9 cellular contexts compared by ENCODE assay signal in the genomic region with DNA sequence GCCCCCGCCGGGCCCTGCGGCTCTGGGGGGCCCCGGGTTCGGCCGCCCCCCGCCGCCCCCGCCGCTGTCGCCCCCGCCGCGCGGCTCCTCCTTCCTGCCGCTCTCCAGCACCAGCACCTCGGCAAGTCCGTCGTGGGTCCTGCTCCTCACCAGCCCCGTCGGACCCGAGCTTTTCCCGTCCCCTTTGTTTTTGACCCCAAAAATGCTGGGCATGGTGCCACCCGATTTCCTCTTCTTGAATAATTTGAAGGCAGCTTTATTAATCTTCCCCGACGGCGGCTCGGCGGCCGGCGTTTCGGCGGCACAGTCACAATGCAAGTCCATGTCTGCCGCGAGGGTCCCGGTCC. TPM values are rescaled to one million over a fixed set of nuclear protein-coding genes. Genes with fewer than 3 reads are reported as not detected.
DNase-seq lines count a peak whose midpoint lies in the region; ATAC-seq and TF ChIP-seq lines count a peak whose summit lies in the region.
"Had no signal": no experiment of that assay in that cellular context is flagged by ENCODE, and none has a peak within 500 bp of the region (broad histone marks: within the 10 kb centered on the region; RNA-seq: fewer than 3 reads in every experiment).

No MANE protein-coding gene starts in this region.

- intact Hi-C loops in activated T-helper 2 cell treated with anti-CD3 and anti-CD28 coated beads, Interferon-gamma antibody, Interleukin-2, Interleukin-4, amounts not matched to agents 10 μg/mL and 5 μg/mL and 100 μg/mL, durations not matched to agents 14 hours and 24 hours and 36 hours (cut with micrococcal nuclease): no loop called here
- intact Hi-C loops in stomach (cut with DNase I; ENCODE audit: low total_unique reads): no loop called here

- H3K27ac ChIP-seq in stomach (no peak overlapping the region), SJCRH30 (no peak overlapping the region)

- TF ChIP-seq POLR2A in stomach (IDR thresholded peaks at IDR 0.05): no peak

- H3K9me3 ChIP-seq in stomach: no peaks in the 10 kb centered on the region
- no peaks in the 10 kb centered on the region for H3K9me3 ChIP-seq in SJCRH30 (replicated peaks)

- ATAC-seq in GM19023 (IDR thresholded peaks at IDR 0.05; ENCODE audit: unreplicated experiment): no peak
- ATAC-seq in GM21528 (IDR thresholded peaks at IDR 0.05; ENCODE audit: low FRiP score, unreplicated experiment): no peak

- no peaks in the 10 kb centered on the region for H3K9me3 Mint-ChIP-seq in T-helper 2 cell treated with Interferon-gamma antibody and Interleukin-4, amounts not matched to agents 5 μg/mL and 100 μg/mL, for 36 hours
- H3K9me3 Mint-ChIP-seq in activated T-helper 2 cell treated with anti-CD3 and anti-CD28 coated beads, Interferon-gamma antibody, Interleukin-2, Interleukin-4, amounts not matched to agents 10 μg/mL and 5 μg/mL and 100 μg/mL, durations not matched to agents 14 hours and 24 hours and 36 hours: no peaks in the 10 kb centered on the region

- no peak for TF ChIP-seq CTCF in stomach (IDR thresholded peaks at IDR 0.05)

- H3K4me1 ChIP-seq in stomach: peaks cover 9 to 21% (median 18%) of the 10 kb centered on the region in 4 donors
- H3K4me1 ChIP-seq in SJCRH30: no peaks in the 10 kb centered on the region

- H3K27me3 Mint-ChIP-seq in T-helper 2 cell treated with Interferon-gamma antibody and Interleukin-4, amounts not matched to agents 5 μg/mL and 100 μg/mL, for 36 hours (ENCODE audit: low read depth): peaks cover 65% of the 10 kb centered on the region
- peaks cover 70% of the 10 kb centered on the region for H3K27me3 Mint-ChIP-seq in activated T-helper 2 cell treated with anti-CD3 and anti-CD28 coated beads, Interferon-gamma antibody, Interleukin-2, Interleukin-4, amounts not matched to agents 10 μg/mL and 5 μg/mL and 100 μg/mL, durations not matched to agents 14 hours and 24 hours and 36 hours (ENCODE audit: low read depth)

- H3K36me3 ChIP-seq in stomach: no peaks in the 10 kb centered on the region
- H3K36me3 ChIP-seq in SJCRH30: no peaks in the 10 kb centered on the region

- peak overlapping the region; percentile 23 to 48 (median 40) for H3K4me3 ChIP-seq in stomach
- no peak overlapping the region for H3K4me3 ChIP-seq in SJCRH30

- peaks cover 30 to 77% (median 41%) of the 10 kb centered on the region in 3 donors for H3K27me3 ChIP-seq in stomach
- H3K27me3 ChIP-seq in SJCRH30: peaks cover 12% of the 10 kb centered on the region; the same call in 1 of the 2 replicates

- H3K36me3 Mint-ChIP-seq in T-helper 2 cell treated with Interferon-gamma antibody and Interleukin-4, amounts not matched to agents 5 μg/mL and 100 μg/mL, for 36 hours (ENCODE audit: low read depth): no peaks in the 10 kb centered on the region
- no peaks in the 10 kb centered on the region for H3K36me3 Mint-ChIP-seq in activated T-helper 2 cell treated with anti-CD3 and anti-CD28 coated beads, Interferon-gamma antibody, Interleukin-2, Interleukin-4, amounts not matched to agents 10 μg/mL and 5 μg/mL and 100 μg/mL, durations not matched to agents 14 hours and 24 hours and 36 hours (ENCODE audit: low read depth)

- DNase-seq in T-helper 2 cell treated with Interferon-gamma antibody and Interleukin-4, amounts not matched to agents 5 μg/mL and 100 μg/mL, for 36 hours (ENCODE audit: low spot score): no peak
- no peak for DNase-seq in T-helper 2 cell
- no peak for DNase-seq in activated T-helper 2 cell treated with anti-CD3 and anti-CD28 coated beads, Interferon-gamma antibody, Interleukin-2, Interleukin-4, amounts not matched to agents 10 μg/mL and 5 μg/mL and 100 μg/mL, durations not matched to agents 14 hours and 24 hours and 36 hours (ENCODE audit: low spot score)
- DNase-seq in iPS-NIHi11 (ENCODE audit: low spot score): peak; percentile 19
- DNase-seq in stomach: no peak
- DNase-seq in SJCRH30: no peak
- DNase-seq: activated effector memory CD4-positive, alpha-beta T cell treated with Interleukin-2 at 50 U/mL for 16 hours had no signal

- WGBS in stomach, 5 donors: 0 to 5% (median 2%) methylated on average over 2 to 36 of the region's 36 CpGs

- no peak for TF ChIP-seq EP300 in stomach (IDR thresholded peaks at IDR 0.05)

- no peak overlapping the region for H3K27ac Mint-ChIP-seq in T-helper 2 cell treated with Interferon-gamma antibody and Interleukin-4, amounts not matched to agents 5 μg/mL and 100 μg/mL, for 36 hours
- no peak overlapping the region for H3K27ac Mint-ChIP-seq in activated T-helper 2 cell treated with anti-CD3 and anti-CD28 coated beads, Interferon-gamma antibody, Interleukin-2, Interleukin-4, amounts not matched to agents 10 μg/mL and 5 μg/mL and 100 μg/mL, durations not matched to agents 14 hours and 24 hours and 36 hours

- H3K4me1 Mint-ChIP-seq in T-helper 2 cell treated with Interferon-gamma antibody and Interleukin-4, amounts not matched to agents 5 μg/mL and 100 μg/mL, for 36 hours (ENCODE audit: low read depth): peaks cover 6% of the 10 kb centered on the region
- H3K4me1 Mint-ChIP-seq in activated T-helper 2 cell treated with anti-CD3 and anti-CD28 coated beads, Interferon-gamma antibody, Interleukin-2, Interleukin-4, amounts not matched to agents 10 μg/mL and 5 μg/mL and 100 μg/mL, durations not matched to agents 14 hours and 24 hours and 36 hours (ENCODE audit: low read depth): peaks cover 10% of the 10 kb centered on the region

- peak overlapping the region; percentile 62 for H3K4me3 Mint-ChIP-seq in T-helper 2 cell treated with Interferon-gamma antibody and Interleukin-4, amounts not matched to agents 5 μg/mL and 100 μg/mL, for 36 hours
- H3K4me3 Mint-ChIP-seq in activated T-helper 2 cell treated with anti-CD3 and anti-CD28 coated beads, Interferon-gamma antibody, Interleukin-2, Interleukin-4, amounts not matched to agents 10 μg/mL and 5 μg/mL and 100 μg/mL, durations not matched to agents 14 hours and 24 hours and 36 hours (ENCODE audit: low read depth): peak overlapping the region; percentile 74

RNA-seq across cellular contexts. Expression of a gene that starts 0.9 kb away (rescaled TPM):
- total RNA-seq in activated T-helper 2 cell treated with anti-CD3 and anti-CD28 coated beads, Interferon-gamma antibody, Interleukin-2, Interleukin-4, amounts not matched to agents 10 μg/mL and 5 μg/mL and 100 μg/mL, durations not matched to agents 14 hours and 24 hours and 36 hours: not detected in 2 replicates
- total RNA-seq in stomach: 1 to 10 TPM in 1 of 5 donors, under 1 TPM in 1, not detected in 3; 0.14 to 1.1 TPM
- polyA plus RNA-seq in stomach: under 1 TPM in 1 of 3 donors, not detected in 2; 0.03 TPM
- not detected in 2 replicates for total RNA-seq in SJCRH30 (2014; rRNA removed; shearing (Covaris generic))
